Comparison of ENCODE assay signal across 20 cellular contexts in genomic region chr12:38838211-38838850, GRCh38.
DNase-seq lines count a peak whose midpoint lies in the region; ATAC-seq, FAIRE-seq and TF ChIP-seq lines count a peak whose summit lies in the region.
"Had no signal": no experiment of that assay in that cellular context is flagged by ENCODE, and none has a peak within 500 bp of the region (broad histone marks: within the 10 kb centered on the region; RNA-seq: fewer than 3 reads in every experiment).

No MANE protein-coding gene starts in this region.

- H3K36me3 ChIP-seq in hepatocyte (replicated peaks; ENCODE audit: insufficient read depth, low read depth) (no peaks in the 10 kb centered on the region), pancreas (no peaks in the 10 kb centered on the region), Karpas-422 (ENCODE audit: insufficient read depth, low read length) (no peaks in the 10 kb centered on the region)

- no peaks in the 10 kb centered on the region for H3K79me2 ChIP-seq in hepatocyte
- no peaks in the 10 kb centered on the region for H3K79me2 ChIP-seq in Karpas-422 (ENCODE audit: low read length)

- H3K27me3 ChIP-seq in hepatocyte (no peaks in the 10 kb centered on the region), pancreas (no peaks in the 10 kb centered on the region), Karpas-422 (ENCODE audit: low read length) (no peaks in the 10 kb centered on the region)
- H3K27me3 ChIP-seq: BE2C had no signal

- H2AFZ ChIP-seq in hepatocyte (no peak overlapping the region), Karpas-422 (ENCODE audit: low read length) (no peak overlapping the region)

- H3K4me1 ChIP-seq in hepatocyte (ENCODE audit: insufficient read depth) (no peaks in the 10 kb centered on the region), pancreas (no peaks in the 10 kb centered on the region), Karpas-422 (ENCODE audit: low read length) (no peaks in the 10 kb centered on the region)
- H3K4me1 ChIP-seq: BE2C had no signal

- peak; percentile 78 for FAIRE-seq in pancreas (lab: Jason Lieb, UNC)
- FAIRE-seq in D721Med (lab: Jason Lieb, UNC): no peak

- H3K4me2 ChIP-seq in hepatocyte (no peak overlapping the region), Karpas-422 (ENCODE audit: low read depth, low read length, poor library complexity, severe bottlenecking) (no peak overlapping the region)
- H3K4me2 ChIP-seq: SK-N-SH had no signal

- no peaks in the 10 kb centered on the region for H4K20me1 ChIP-seq in hepatocyte (ENCODE audit: insufficient read depth, poor library complexity, severe bottlenecking)
- no peaks in the 10 kb centered on the region for H4K20me1 ChIP-seq in Karpas-422 (ENCODE audit: insufficient read depth, low read depth, low read length)

- 95% methylated on average over 1 of the region's 1 CpG for WGBS in hepatocyte (ENCODE audit: low lambda C conversion rate, missing lambda C conversion rate)
- 59 to 74% methylated on average over 1 of the region's 1 CpG for WGBS in pancreas, 2 donors

- H3K4me3 ChIP-seq in hepatocyte (no peak overlapping the region), pancreas (no peak overlapping the region), Karpas-422 (ENCODE audit: low read length) (no peak overlapping the region)

- no peak for TF ChIP-seq CTCF in hepatocyte (IDR thresholded peaks at IDR 0.05; ENCODE audit: poor library complexity)
- no peak for TF ChIP-seq CTCF in pancreas (IDR thresholded peaks at IDR 0.05)
- no peak for TF ChIP-seq CTCF in D721Med (IDR thresholded peaks at IDR 0.05; ENCODE audit: insufficient read depth, missing control alignments)

- no peak for DNase-seq in Right ventricle myocardium superior
- DNase-seq in left ventricle myocardium superior: no peak
- DNase-seq in hepatocyte (ENCODE audit: low spot score): peak; percentile 5
- no peak for DNase-seq in pancreas
- DNase-seq in D721Med (ENCODE audit: insufficient read length, low spot score): no peak
- no peak for DNase-seq in Karpas-422
- no peak for DNase-seq in DMS153 (lab: John Stamatoyannopoulos, UW)
- DNase-seq: BE2C; Calu3; CD4-positive, alpha-beta memory T cell; DMS79 treated with DMSO at 0.1 percent for 48 hours; H9; NCI-H187; NCI-H2227 treated with DMSO at 0.1 percent for 48 hours; NCI-H510A treated with DMSO at 0.1 percent for 48 hours; NCI-H82; OCI-M1; SHP77 treated with DMSO at 0.1 percent for 48 hours; SK-N-SH had no signal

- peak; percentile 12 for ATAC-seq in Right ventricle myocardium superior (ENCODE audit: poor library complexity)
- no peak for ATAC-seq in left ventricle myocardium superior
- ATAC-seq in pancreas: no peak

- H3K9me3 ChIP-seq in hepatocyte (ENCODE audit: low read depth) (no peaks in the 10 kb centered on the region), pancreas (no peaks in the 10 kb centered on the region), Karpas-422 (ENCODE audit: low read length) (peaks cover 23% of the 10 kb centered on the region; the same call in 1 of the 2 replicates)
- H3K9me3 ChIP-seq: BE2C, SK-N-SH had no signal

- H3K9me2 ChIP-seq in hepatocyte (replicated peaks; ENCODE audit: insufficient read depth) (no peaks in the 10 kb centered on the region), Karpas-422 (replicated peaks; ENCODE audit: insufficient read depth, low read length) (no peaks in the 10 kb centered on the region)
- H3K9me2 ChIP-seq: SK-N-SH had no signal

- intact Hi-C loops in Right ventricle myocardium superior (cut with DNase I): no loop called here
- intact Hi-C loops in left ventricle myocardium superior (cut with micrococcal nuclease): no loop called here
- intact Hi-C loops in pancreas (cut with DNase I): no loop called here

- H3K9ac ChIP-seq in Karpas-422 (ENCODE audit: low read length): no peak overlapping the region
- H3K9ac ChIP-seq: SK-N-SH had no signal

- H3K27ac ChIP-seq in angular gyrus (ENCODE audit: low read depth, low read length) (peak overlapping the region; percentile 74), hepatocyte (peak overlapping the region; percentile 3), pancreas (no peak overlapping the region), Karpas-422 (ENCODE audit: low read length) (no peak overlapping the region)

Comparison
In these comparisons a context has a peak if more than half of its experiments do, and no peak if none do; other contexts are left out.
1. H3K27ac ChIP-seq: peak in angular gyrus (single experiment) and hepatocyte (single experiment); none in pancreas (0 of 4) and Karpas-422 (single experiment).